Comparison of ENCODE assay signal across 8 cellular contexts in genomic region chr9:91978739-91979414, GRCh38. TPM values are rescaled to one million over a fixed set of nuclear protein-coding genes. Genes with fewer than 3 reads are reported as not detected.
DNase-seq lines count a peak whose midpoint lies in the region; ATAC-seq, FAIRE-seq and TF ChIP-seq lines count a peak whose summit lies in the region.

No MANE protein-coding gene starts in this region.

- DNase-seq in EH (ENCODE audit: low read depth) (peak; percentile 93), LNCaP clone FGC (ENCODE audit: low read depth) (peak; percentile 7), MCF 10A (ENCODE audit: unreplicated experiment) (peak; percentile 63), mucosa of descending colon (peak in 1 of 3 donors; percentile 17), amygdala (lab: John Stamatoyannopoulos, UW) (no peak), hippocampal formation (lab: John Stamatoyannopoulos, UW) (no peak), NCI-H146 treated with DMSO at 0.1 percent for 48 hours (lab: John Stamatoyannopoulos, UW; ENCODE audit: unreplicated experiment) (no peak), small intestine (no peak)

- no peak overlapping the region for H3K4me3 ChIP-seq in LNCaP clone FGC (ENCODE audit: low read depth, low read length)
- H3K4me3 ChIP-seq in mucosa of descending colon = no peak overlapping the region
- no peak overlapping the region for H3K4me3 ChIP-seq in small intestine (ENCODE audit: low read depth in 1 of 2, low read length in 2 of 2)

- CTCF ChIA-PET in MCF 10A (lab: Yijun Ruan, JAX) = interaction anchor here (0.7 to 1.1 kb wide), 4 partner anchors 8 to 210 kb away, joined by 3 to 4 read pairs (median 3); no protein-coding TSS in a partner anchor

- WGBS in small intestine, 3 donors = 51 to 54% (median 54%) methylated on average over 6 of the region's 6 CpGs

- no peak for FAIRE-seq in small intestine (lab: Jason Lieb, UNC)

- peaks cover 8% of the 10 kb centered on the region for H3K27me3 Mint-ChIP-seq in MCF 10A (ENCODE audit: insufficient read depth, unreplicated experiment)

- no peaks in the 10 kb centered on the region for H3K36me3 ChIP-seq in mucosa of descending colon (ENCODE audit: low read depth)
- no peaks in the 10 kb centered on the region for H3K36me3 ChIP-seq in small intestine (ENCODE audit: control insufficient read depth in 2 of 2, insufficient read depth in 2 of 2, low read length in 2 of 2)

- H3K4me1 Mint-ChIP-seq in MCF 10A (ENCODE audit: insufficient read depth, unreplicated experiment) = peaks cover 10% of the 10 kb centered on the region

- BruUV-seq in MCF 10A (replicated peaks; lab: Mats Ljungman, UMichigan) = no TSS peak

- ATAC-seq in mucosa of descending colon = peak; percentile 14

- no peaks in the 10 kb centered on the region for H3K9me3 Mint-ChIP-seq in MCF 10A (ENCODE audit: unreplicated experiment)

- intact Hi-C loops in MCF 10A (cut with micrococcal nuclease) (no loop called here), mucosa of descending colon (cut with DNase I, micrococcal nuclease) (loop anchor here in 1 of 2 donors (10.0 kb wide), 1 partner anchor 204 kb away; no protein-coding TSS in a partner anchor)

- no peaks in the 10 kb centered on the region for H3K27me3 ChIP-seq in small intestine (ENCODE audit: control insufficient read depth in 2 of 2, insufficient read depth in 2 of 2, low read length in 2 of 2)

- no peaks in the 10 kb centered on the region for H3K36me3 Mint-ChIP-seq in MCF 10A (ENCODE audit: insufficient read depth, unreplicated experiment)

- H3K27ac ChIP-seq in small intestine (ENCODE audit: low read depth in 1 of 2, low read length in 1 of 2) = no peak overlapping the region

- TF ChIP-seq CTCF in LNCaP clone FGC (IDR thresholded peaks at IDR 0.05; ENCODE audit: control insufficient read depth, extremely low read depth, insufficient read depth) = peak; percentile 60
- no peak for TF ChIP-seq CTCF in MCF 10A (IDR thresholded peaks at IDR 0.05; ENCODE audit: unreplicated experiment)
- TF ChIP-seq CTCF in mucosa of descending colon (IDR thresholded peaks at IDR 0.05) = no peak

- H3K27ac Mint-ChIP-seq in MCF 10A (ENCODE audit: low read depth, unreplicated experiment) = no peak overlapping the region

- POLR2A ChIA-PET in MCF 10A (lab: Yijun Ruan, JAX) = no interaction called here

- H3K9me3 ChIP-seq in mucosa of descending colon = no peaks in the 10 kb centered on the region
- H3K9me3 ChIP-seq in small intestine (ENCODE audit: control insufficient read depth, low read depth) = no peaks in the 10 kb centered on the region

- no peak overlapping the region for H3K4me3 Mint-ChIP-seq in MCF 10A (ENCODE audit: unreplicated experiment)

- H3K4me1 ChIP-seq in mucosa of descending colon (ENCODE audit: low read depth) (no peaks in the 10 kb centered on the region), small intestine (ENCODE audit: control insufficient read depth in 2 of 2, insufficient read depth in 1 of 2, low read depth in 1 of 2, low read length in 1 of 2) (no peaks in the 10 kb centered on the region)

RNA-seq across cellular contexts. Expression of gene ROR2, which starts 28.8 kb away (rescaled TPM):
- total RNA-seq in MCF 10A (2022) (0.10 and 0.84 TPM in 2 replicates), mucosa of descending colon (10 to 100 TPM in 1 of 3 donors, 1 to 10 TPM in 2; 3.9 to 56.0 (median 6.5) TPM)
- 1 to 10 TPM in 1 of 3 donors, under 1 TPM in 1, not detected in 1; 0.54 to 3.2 TPM for polyA plus RNA-seq in small intestine

Comparison
In these comparisons a context has a peak if more than half of its experiments do, and no peak if none do; other contexts are left out.
1. DNase-seq: peak in EH (single experiment), LNCaP clone FGC (single experiment) and MCF 10A (single experiment); none in amygdala (0 of 56), hippocampal formation (0 of 2), NCI-H146 treated with DMSO at 0.1 percent for 48 hours (single experiment) and small intestine (single experiment).